ENCODE assay signal across 1 cellular context in the genomic region with DNA sequence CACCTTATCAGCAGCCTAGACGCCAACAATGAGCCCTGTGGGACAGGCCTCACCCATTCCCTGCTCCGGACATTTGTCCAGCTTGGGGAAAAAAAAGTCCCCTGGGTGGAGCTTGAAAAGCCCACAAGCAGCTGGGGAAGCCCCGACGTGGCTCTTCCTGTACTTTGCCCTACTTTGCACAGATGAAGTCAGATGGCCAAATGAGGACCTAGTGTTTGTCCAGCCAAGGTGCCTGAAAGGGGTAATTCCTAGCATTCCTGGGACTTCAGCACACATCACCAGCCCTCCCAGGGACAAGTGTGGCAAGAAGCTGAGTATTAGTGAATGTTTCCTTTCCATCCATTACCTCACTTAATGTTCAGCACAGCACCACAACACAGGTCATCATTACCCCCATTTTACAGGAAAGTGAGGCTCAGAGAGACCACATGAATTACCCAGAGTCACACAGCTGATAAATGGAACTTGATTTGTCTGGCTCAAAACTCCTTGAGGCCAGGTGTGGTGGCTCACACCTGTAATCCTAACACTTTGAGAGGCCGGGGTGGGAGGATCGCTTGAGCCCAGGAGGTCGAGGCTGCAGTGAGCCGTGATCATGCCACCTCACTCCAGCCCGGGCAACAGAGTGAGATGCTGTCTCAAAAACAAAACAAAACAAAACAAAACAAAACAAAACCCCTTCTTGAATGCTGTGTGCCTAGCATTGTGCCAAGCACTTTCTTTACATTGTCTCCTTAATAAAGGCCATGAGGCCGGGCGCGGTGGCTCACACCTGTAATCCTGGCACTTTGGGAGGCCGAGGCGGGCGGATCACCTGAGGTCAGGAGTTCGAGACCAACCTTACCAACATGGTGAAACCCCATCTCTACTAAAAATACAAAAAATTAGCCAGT.
A peak's percentile ranks its signal among the peaks of the same experiment; 100 is the strongest.
TF ChIP-seq lines count a peak whose summit lies in the region.

No MANE protein-coding gene starts in this region.

TF ChIP-seq in HepG2, 621 proteins besides CTCF, POLR2A, EP300 and RAD21 (continued from another document and continues in another):
- TF ChIP-seq ZNF746 (CRISPR knock-in tag; IDR thresholded peaks at IDR 0.05) (peak; percentile 86; the same call in 1 of the 2 replicates), TAF15 (IDR thresholded peaks at IDR 0.05; ENCODE audit: low read depth, low read length, poor library complexity, severe bottlenecking) (no peak), SOX5 (CRISPR knock-in tag; IDR thresholded peaks at IDR 0.05; ENCODE audit: borderline replicate concordance) (peak; percentile 83; the same call in 1 of the 2 replicates), SP5 (CRISPR knock-in tag; IDR thresholded peaks at IDR 0.05; ENCODE audit: borderline replicate concordance, low read depth) (peak; percentile 51; the same call in 1 of the 2 replicates), TBX3 (IDR thresholded peaks at IDR 0.05; ENCODE audit: borderline replicate concordance) (peak; percentile 93), ZNF318 (CRISPR knock-in tag; IDR thresholded peaks at IDR 0.05) (peak; percentile 93), ZNF790 (CRISPR knock-in tag; IDR thresholded peaks at IDR 0.05; ENCODE audit: borderline replicate concordance) (no peak), SRF (IDR thresholded peaks at IDR 0.05; ENCODE audit: low read depth, low read length) (peak; percentile 95), ZNF350 (CRISPR knock-in tag; IDR thresholded peaks at IDR 0.05; ENCODE audit: borderline replicate concordance, low read depth) (peak; percentile 29; the same call in 1 of the 2 replicates), ZZZ3 (CRISPR knock-in tag; IDR thresholded peaks at IDR 0.05; ENCODE audit: borderline replicate concordance) (peak; percentile 70; the same call in 1 of the 2 replicates), ZNF670 (CRISPR knock-in tag; IDR thresholded peaks at IDR 0.05; ENCODE audit: borderline replicate concordance) (0 out of 2 replicates have a peak, but pooled peaks have one; percentile 34), ZNF3 (CRISPR knock-in tag; IDR thresholded peaks at IDR 0.05) (peak; percentile 87), KDM1A (CRISPR knock-in tag; IDR thresholded peaks at IDR 0.05) (peak; percentile 92), NFATC3 (CRISPR knock-in tag; IDR thresholded peaks at IDR 0.05) (no peak), TBL1XR1 (IDR thresholded peaks at IDR 0.05; ENCODE audit: borderline replicate concordance, low read length, partially characterized antibody) (peak; percentile 47), ZNF83 (CRISPR knock-in tag; IDR thresholded peaks at IDR 0.05; ENCODE audit: borderline replicate concordance) (no peak), ZNF468 (CRISPR knock-in tag; IDR thresholded peaks at IDR 0.05) (0 out of 2 replicates have a peak, but pooled peaks have one; percentile 73), ZNF460 (CRISPR knock-in tag; IDR thresholded peaks at IDR 0.05; ENCODE audit: borderline replicate concordance) (peak; percentile 73), ARNTL (CRISPR knock-in tag; IDR thresholded peaks at IDR 0.05) (peak; percentile 77), ZBTB25 (CRISPR knock-in tag; IDR thresholded peaks at IDR 0.05) (no peak; the same call in 1 of the 2 replicates), MAFF (IDR thresholded peaks at IDR 0.05; ENCODE audit: low read depth, low read length) (peak; percentile 19; the same call in 1 of the 2 replicates)
- TF ChIP-seq, protein P1, sequence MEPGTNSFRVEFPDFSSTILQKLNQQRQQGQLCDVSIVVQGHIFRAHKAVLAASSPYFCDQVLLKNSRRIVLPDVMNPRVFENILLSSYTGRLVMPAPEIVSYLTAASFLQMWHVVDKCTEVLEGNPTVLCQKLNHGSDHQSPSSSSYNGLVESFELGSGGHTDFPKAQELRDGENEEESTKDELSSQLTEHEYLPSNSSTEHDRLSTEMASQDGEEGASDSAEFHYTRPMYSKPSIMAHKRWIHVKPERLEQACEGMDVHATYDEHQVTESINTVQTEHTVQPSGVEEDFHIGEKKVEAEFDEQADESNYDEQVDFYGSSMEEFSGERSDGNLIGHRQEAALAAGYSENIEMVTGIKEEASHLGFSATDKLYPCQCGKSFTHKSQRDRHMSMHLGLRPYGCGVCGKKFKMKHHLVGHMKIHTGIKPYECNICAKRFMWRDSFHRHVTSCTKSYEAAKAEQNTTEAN (CRISPR knock-in tag; conservative IDR thresholded peaks at IDR 0.05) = peak; percentile 90
- TF ChIP-seq, protein P2, sequence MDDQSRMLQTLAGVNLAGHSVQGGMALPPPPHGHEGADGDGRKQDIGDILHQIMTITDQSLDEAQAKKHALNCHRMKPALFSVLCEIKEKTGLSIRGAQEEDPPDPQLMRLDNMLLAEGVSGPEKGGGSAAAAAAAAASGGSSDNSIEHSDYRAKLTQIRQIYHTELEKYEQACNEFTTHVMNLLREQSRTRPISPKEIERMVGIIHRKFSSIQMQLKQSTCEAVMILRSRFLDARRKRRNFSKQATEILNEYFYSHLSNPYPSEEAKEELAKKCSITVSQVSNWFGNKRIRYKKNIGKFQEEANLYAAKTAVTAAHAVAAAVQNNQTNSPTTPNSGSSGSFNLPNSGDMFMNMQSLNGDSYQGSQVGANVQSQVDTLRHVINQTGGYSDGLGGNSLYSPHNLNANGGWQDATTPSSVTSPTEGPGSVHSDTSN (CRISPR knock-in tag; IDR thresholded peaks at IDR 0.05; ENCODE audit: borderline replicate concordance) = 0 out of 2 replicates have a peak, but pooled peaks have one; percentile 57
- TF ChIP-seq, protein P3, sequence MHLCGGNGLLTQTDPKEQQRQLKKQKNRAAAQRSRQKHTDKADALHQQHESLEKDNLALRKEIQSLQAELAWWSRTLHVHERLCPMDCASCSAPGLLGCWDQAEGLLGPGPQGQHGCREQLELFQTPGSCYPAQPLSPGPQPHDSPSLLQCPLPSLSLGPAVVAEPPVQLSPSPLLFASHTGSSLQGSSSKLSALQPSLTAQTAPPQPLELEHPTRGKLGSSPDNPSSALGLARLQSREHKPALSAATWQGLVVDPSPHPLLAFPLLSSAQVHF (CRISPR knock-in tag; IDR thresholded peaks at IDR 0.05) = no peak
- TF ChIP-seq, protein P4, sequence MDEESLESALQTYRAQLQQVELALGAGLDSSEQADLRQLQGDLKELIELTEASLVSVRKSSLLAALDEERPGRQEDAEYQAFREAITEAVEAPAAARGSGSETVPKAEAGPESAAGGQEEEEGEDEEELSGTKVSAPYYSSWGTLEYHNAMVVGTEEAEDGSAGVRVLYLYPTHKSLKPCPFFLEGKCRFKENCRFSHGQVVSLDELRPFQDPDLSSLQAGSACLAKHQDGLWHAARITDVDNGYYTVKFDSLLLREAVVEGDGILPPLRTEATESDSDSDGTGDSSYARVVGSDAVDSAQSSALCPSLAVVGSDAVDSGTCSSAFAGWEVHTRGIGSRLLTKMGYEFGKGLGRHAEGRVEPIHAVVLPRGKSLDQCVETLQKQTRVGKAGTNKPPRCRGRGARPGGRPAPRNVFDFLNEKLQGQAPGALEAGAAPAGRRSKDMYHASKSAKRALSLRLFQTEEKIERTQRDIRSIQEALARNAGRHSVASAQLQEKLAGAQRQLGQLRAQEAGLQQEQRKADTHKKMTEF (CRISPR knock-in tag; IDR thresholded peaks at IDR 0.05) = peak; percentile 67
- TF ChIP-seq, protein P5, sequence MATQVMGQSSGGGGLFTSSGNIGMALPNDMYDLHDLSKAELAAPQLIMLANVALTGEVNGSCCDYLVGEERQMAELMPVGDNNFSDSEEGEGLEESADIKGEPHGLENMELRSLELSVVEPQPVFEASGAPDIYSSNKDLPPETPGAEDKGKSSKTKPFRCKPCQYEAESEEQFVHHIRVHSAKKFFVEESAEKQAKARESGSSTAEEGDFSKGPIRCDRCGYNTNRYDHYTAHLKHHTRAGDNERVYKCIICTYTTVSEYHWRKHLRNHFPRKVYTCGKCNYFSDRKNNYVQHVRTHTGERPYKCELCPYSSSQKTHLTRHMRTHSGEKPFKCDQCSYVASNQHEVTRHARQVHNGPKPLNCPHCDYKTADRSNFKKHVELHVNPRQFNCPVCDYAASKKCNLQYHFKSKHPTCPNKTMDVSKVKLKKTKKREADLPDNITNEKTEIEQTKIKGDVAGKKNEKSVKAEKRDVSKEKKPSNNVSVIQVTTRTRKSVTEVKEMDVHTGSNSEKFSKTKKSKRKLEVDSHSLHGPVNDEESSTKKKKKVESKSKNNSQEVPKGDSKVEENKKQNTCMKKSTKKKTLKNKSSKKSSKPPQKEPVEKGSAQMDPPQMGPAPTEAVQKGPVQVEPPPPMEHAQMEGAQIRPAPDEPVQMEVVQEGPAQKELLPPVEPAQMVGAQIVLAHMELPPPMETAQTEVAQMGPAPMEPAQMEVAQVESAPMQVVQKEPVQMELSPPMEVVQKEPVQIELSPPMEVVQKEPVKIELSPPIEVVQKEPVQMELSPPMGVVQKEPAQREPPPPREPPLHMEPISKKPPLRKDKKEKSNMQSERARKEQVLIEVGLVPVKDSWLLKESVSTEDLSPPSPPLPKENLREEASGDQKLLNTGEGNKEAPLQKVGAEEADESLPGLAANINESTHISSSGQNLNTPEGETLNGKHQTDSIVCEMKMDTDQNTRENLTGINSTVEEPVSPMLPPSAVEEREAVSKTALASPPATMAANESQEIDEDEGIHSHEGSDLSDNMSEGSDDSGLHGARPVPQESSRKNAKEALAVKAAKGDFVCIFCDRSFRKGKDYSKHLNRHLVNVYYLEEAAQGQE (IDR thresholded peaks at IDR 0.05; ENCODE audit: borderline replicate concordance in 1 of 2, low read depth in 1 of 2, low read length in 2 of 2) = peak in 1 of 2 experiments; percentile 60; a peak in 1 of 4 replicates
